8 cellular contexts compared by ENCODE assay signal in the genomic region with DNA sequence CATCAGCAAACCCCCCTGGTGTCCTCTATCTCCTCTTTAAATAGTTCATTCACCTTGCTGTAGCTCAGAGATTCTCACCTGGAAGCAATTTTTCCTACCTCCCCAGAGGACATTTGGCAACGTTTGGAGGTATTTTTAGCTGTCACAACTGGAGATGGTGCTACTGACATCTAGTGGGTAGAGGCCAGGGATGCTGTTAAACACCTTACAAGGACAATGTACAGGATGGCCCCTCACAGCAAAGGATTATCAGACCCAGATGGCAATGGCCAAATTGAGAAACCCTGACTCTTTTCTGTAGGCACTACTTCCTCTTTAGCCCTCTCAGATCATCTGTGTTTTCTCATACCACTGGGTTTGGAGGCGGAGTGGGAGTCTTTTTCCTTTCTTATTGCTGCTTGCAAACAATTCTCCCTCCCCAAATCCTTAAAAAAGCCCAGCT. TPM values are rescaled to one million over a fixed set of nuclear protein-coding genes. Genes with fewer than 3 reads are reported as not detected.
A peak's percentile ranks its signal among the peaks of the same experiment; 100 is the strongest.
DNase-seq lines count a peak whose midpoint lies in the region; TF ChIP-seq lines count a peak whose summit lies in the region.

No MANE protein-coding gene starts in this region.

- DNase-seq in DMS53 (lab: John Stamatoyannopoulos, UW) (peak; percentile 56), DMS53 treated with DMSO at 0.1 percent for 48 hours (lab: John Stamatoyannopoulos, UW; ENCODE audit: unreplicated experiment) (no peak), GM23248 (peak; percentile 43), LoVo (ENCODE audit: low spot score) (peak; percentile 55), SK-N-SH (no peak), iris pigment epithelial cell (ENCODE audit: low read depth) (peak; percentile 42), GM03348 (ENCODE audit: low spot score) (no peak), NCI-H446 treated with DMSO at 0.1 percent for 48 hours (lab: John Stamatoyannopoulos, UW) (no peak)

- WGBS in GM23248 (ENCODE audit: low coverage in 1 of 2, low lambda C conversion rate in 2 of 2, missing lambda C conversion rate in 2 of 2), 2 experiments = 0 to 11% methylated on average over 2 of the region's 2 CpGs
- 27% methylated on average over 2 of the region's 2 CpGs for WGBS in SK-N-SH (ENCODE audit: low lambda C conversion rate)

- TF ChIP-seq EP300 in SK-N-SH (IDR thresholded peaks at IDR 0.05; ENCODE audit: borderline replicate concordance in 1 of 2, low read depth in 1 of 2, low read length in 1 of 2) = no peak

- H3K4me2 ChIP-seq in GM23248 (ENCODE audit: unreplicated experiment) (no peak overlapping the region), SK-N-SH (no peak overlapping the region)

- H3K4me3 ChIP-seq in GM23248 = no peak overlapping the region
- no peak overlapping the region for H3K4me3 ChIP-seq in SK-N-SH (ENCODE audit: low read depth in 2 of 2, low read length in 1 of 2)

- H2AFZ ChIP-seq in GM23248 = no peak overlapping the region
- no peak overlapping the region for H2AFZ ChIP-seq in SK-N-SH (ENCODE audit: low read depth)

- TF ChIP-seq RAD21 in SK-N-SH (IDR thresholded peaks at IDR 0.05; ENCODE audit: low read length) = peak; percentile 74

- H3K4me1 ChIP-seq in GM23248 (ENCODE audit: insufficient read depth) (no peaks in the 10 kb centered on the region), SK-N-SH (ENCODE audit: control insufficient read depth in 1 of 2, insufficient read depth in 2 of 2, low read depth in 1 of 2, low read length in 1 of 2) (no peaks in the 10 kb centered on the region)

- H3F3A ChIP-seq in GM23248 (ENCODE audit: insufficient read depth) (no peaks in the 10 kb centered on the region), SK-N-SH (replicated peaks; ENCODE audit: insufficient read depth) (peaks cover 8% of the 10 kb centered on the region)

- H3K27ac ChIP-seq in GM23248 (no peak overlapping the region), SK-N-SH (ENCODE audit: low read depth in 2 of 2, low read length in 1 of 2) (no peak overlapping the region)

- POLR2A ChIA-PET in SK-N-SH (lab: Yijun Ruan, JAX) = no interaction called here

- TF ChIP-seq CTCF in SK-N-SH (IDR thresholded peaks at IDR 0.05) = peak; percentile 53

- no peaks in the 10 kb centered on the region for H3K79me2 ChIP-seq in GM23248 (ENCODE audit: insufficient read depth)
- no peaks in the 10 kb centered on the region for H3K79me2 ChIP-seq in SK-N-SH (ENCODE audit: insufficient read depth)

- CTCF ChIA-PET in SK-N-SH (lab: Yijun Ruan, JAX) = interaction anchor here (0.6 to 5.4 kb wide), 23 partner anchors 14 to 282 kb away, joined by 3 to 90 read pairs (median 4); partner anchors contain the start of gene STK31

- H4K20me1 ChIP-seq in GM23248 (ENCODE audit: insufficient read depth) (no peaks in the 10 kb centered on the region), SK-N-SH (ENCODE audit: insufficient read depth) (no peaks in the 10 kb centered on the region)

- H3K27me3 ChIP-seq in GM23248 (replicated peaks; ENCODE audit: insufficient read depth) (no peaks in the 10 kb centered on the region), SK-N-SH (ENCODE audit: insufficient read depth) (no peaks in the 10 kb centered on the region; the same call in 1 of the 2 replicates)

- H3K9me2 ChIP-seq in GM23248 (ENCODE audit: insufficient read depth) = no peaks in the 10 kb centered on the region
- H3K9me2 ChIP-seq in SK-N-SH = no peaks in the 10 kb centered on the region

- in situ Hi-C loops in GM23248 (cut with MboI) = no loop called here

- H3K9me3 ChIP-seq in GM23248 (ENCODE audit: low read depth) = no peaks in the 10 kb centered on the region
- no peaks in the 10 kb centered on the region for H3K9me3 ChIP-seq in SK-N-SH

- H3K9ac ChIP-seq in GM23248 (no peak overlapping the region), SK-N-SH (no peak overlapping the region)

- H3K36me3 ChIP-seq in GM23248 (ENCODE audit: low read depth) (no peaks in the 10 kb centered on the region), SK-N-SH (replicated peaks in 1 of 2; ENCODE audit: control insufficient read depth in 1 of 2, insufficient read depth in 2 of 2, low read length in 1 of 2) (no peaks in the 10 kb centered on the region)

TF ChIP-seq in SK-N-SH, 30 proteins besides CTCF, POLR2A, EP300 and RAD21:
- TF ChIP-seq REST (IDR thresholded peaks at IDR 0.05; ENCODE audit: low read depth, low read length) (no peak), GATA2 (CRISPR knock-in tag; IDR thresholded peaks at IDR 0.05) (no peak), SMC3 (IDR thresholded peaks at IDR 0.05; ENCODE audit: low read depth, low read length) (peak; percentile 60), EZH2phosphoT487 (IDR thresholded peaks at IDR 0.05; ENCODE audit: borderline replicate concordance, low read depth) (no peak), RXRA (IDR thresholded peaks at IDR 0.05; ENCODE audit: borderline replicate concordance, low read depth) (no peak), USF2 (IDR thresholded peaks at IDR 0.05; ENCODE audit: borderline replicate concordance, low read depth, low read length) (no peak), FOXJ3 (CRISPR knock-in tag; IDR thresholded peaks at IDR 0.05) (no peak), MEF2A (IDR thresholded peaks at IDR 0.05; ENCODE audit: borderline replicate concordance, low read depth) (no peak), POLR2AphosphoS5 (IDR thresholded peaks at IDR 0.05; ENCODE audit: low read depth, low read length) (no peak), TEAD4 (IDR thresholded peaks at IDR 0.05; ENCODE audit: borderline replicate concordance, insufficient read depth) (no peak), MXI1 (IDR thresholded peaks at IDR 0.05; ENCODE audit: low read depth, low read length) (peak; percentile 27; the same call in 1 of the 2 replicates)
- TF ChIP-seq, protein P1, sequence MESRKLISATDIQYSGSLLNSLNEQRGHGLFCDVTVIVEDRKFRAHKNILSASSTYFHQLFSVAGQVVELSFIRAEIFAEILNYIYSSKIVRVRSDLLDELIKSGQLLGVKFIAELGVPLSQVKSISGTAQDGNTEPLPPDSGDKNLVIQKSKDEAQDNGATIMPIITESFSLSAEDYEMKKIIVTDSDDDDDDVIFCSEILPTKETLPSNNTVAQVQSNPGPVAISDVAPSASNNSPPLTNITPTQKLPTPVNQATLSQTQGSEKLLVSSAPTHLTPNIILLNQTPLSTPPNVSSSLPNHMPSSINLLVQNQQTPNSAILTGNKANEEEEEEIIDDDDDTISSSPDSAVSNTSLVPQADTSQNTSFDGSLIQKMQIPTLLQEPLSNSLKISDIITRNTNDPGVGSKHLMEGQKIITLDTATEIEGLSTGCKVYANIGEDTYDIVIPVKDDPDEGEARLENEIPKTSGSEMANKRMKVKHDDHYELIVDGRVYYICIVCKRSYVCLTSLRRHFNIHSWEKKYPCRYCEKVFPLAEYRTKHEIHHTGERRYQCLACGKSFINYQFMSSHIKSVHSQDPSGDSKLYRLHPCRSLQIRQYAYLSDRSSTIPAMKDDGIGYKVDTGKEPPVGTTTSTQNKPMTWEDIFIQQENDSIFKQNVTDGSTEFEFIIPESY (IDR thresholded peaks at IDR 0.05; ENCODE audit: borderline replicate concordance, low read depth) = no peak

RNA-seq across cellular contexts. Expression of gene TRA2A, which starts 13.2 kb away (rescaled TPM):
- total RNA-seq in GM23248 (2014; rRNA removed; shearing (Covaris generic)) = 14.7 and 26.2 TPM in 2 replicates
- polyA plus RNA-seq in GM23248 (2016; fragmentation: Nextera tagmentation; extraction: Ambion mirVana) (77.5 and 87.9 TPM in 2 replicates), SK-N-SH (2012; rRNA removed) (62.1 and 84.6 TPM in 2 replicates)
- polyA plus RNA-seq in SK-N-SH (2012; cell fraction: cytosol; rRNA removed) = 56.4 and 65.5 TPM in 2 replicates
- 74.5 and 151 TPM in 2 replicates for polyA plus RNA-seq in SK-N-SH (2012; cell fraction: nucleus; rRNA removed)

RNA-seq across cellular contexts. Expression of gene CCDC126, which starts 52.2 kb away (rescaled TPM):
- 9.5 and 9.9 TPM in 2 replicates for total RNA-seq in GM23248 (2014; rRNA removed; shearing (Covaris generic))
- polyA plus RNA-seq in GM23248 (2016; fragmentation: Nextera tagmentation; extraction: Ambion mirVana) (6.8 and 9.5 TPM in 2 replicates), SK-N-SH (2012; rRNA removed) (5.5 and 6.8 TPM in 2 replicates)
- 7.2 and 9.4 TPM in 2 replicates for polyA plus RNA-seq in SK-N-SH (2012; cell fraction: cytosol; rRNA removed)
- 5.3 and 6.0 TPM in 2 replicates for polyA plus RNA-seq in SK-N-SH (2012; cell fraction: nucleus; rRNA removed)

Comparison
In these comparisons a context has a peak if more than half of its experiments do, and no peak if none do; other contexts are left out.
1. DNase-seq: peak in DMS53 (single experiment), GM23248 (single experiment), LoVo (single experiment) and iris pigment epithelial cell (single experiment); none in DMS53 treated with DMSO at 0.1 percent for 48 hours (single experiment), SK-N-SH (single experiment), GM03348 (single experiment) and NCI-H446 treated with DMSO at 0.1 percent for 48 hours (single experiment).